In the genomic region with DNA sequence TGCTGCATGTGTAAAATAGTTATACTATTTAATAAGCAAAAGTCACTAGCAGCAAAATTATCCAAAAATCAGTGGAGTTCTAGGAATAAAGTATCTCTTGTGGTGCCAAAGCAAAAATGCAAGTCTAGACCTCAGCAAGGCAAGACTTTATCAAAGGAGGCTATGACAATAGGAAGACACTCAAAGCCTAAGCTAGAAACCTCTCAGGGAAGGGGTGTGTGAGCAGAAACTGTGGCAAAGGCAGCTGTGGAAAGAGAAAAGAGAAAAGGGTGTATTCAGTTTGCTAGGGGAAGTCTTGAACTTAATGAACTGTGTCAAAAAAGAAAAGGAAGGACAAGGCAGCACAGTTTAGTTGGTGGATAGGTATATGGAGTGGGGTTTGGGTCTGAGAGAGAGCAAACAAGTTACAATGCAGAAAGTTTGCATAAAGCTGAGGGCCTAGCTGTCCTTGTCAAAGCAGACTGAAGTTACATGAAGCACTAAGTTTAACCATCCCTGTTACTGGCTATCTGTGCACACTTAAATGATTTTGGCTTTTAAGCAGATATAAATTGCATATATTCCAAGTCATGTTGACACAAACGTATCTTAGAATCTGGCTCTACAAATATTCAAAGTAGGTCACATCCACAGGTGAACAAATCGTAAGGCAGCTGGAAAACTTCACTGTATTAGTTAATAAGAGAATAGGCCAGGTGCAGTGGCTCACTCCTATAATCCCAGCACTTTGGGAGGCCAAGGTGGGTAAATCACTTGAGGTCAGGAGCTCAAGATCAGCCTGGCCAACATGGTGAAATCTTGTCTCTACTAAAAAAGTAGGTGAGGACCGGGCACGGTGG, we compare ENCODE assay signal across 18 cellular contexts. TPM values are rescaled to one million over a fixed set of nuclear protein-coding genes. Genes with fewer than 3 reads are reported as not detected.
DNase-seq lines count a peak whose midpoint lies in the region; ATAC-seq, FAIRE-seq and TF ChIP-seq lines count a peak whose summit lies in the region.
"Had no signal": no experiment of that assay in that cellular context is flagged by ENCODE, and none has a peak within 500 bp of the region (broad histone marks: within the 10 kb centered on the region; RNA-seq: fewer than 3 reads in every experiment).

No MANE protein-coding gene starts in this region.

- H3K27ac Mint-ChIP-seq in Caco-2 (ENCODE audit: unreplicated experiment), result peak overlapping the region; percentile 1
- peak overlapping the region; percentile 33 for H3K27ac Mint-ChIP-seq in nephron progenitor cell
- H3K27ac Mint-ChIP-seq: activated naive CD8-positive, alpha-beta T cell; H9 had no signal

- H3K4me1 ChIP-seq in Caco-2 (peaks cover 12% of the 10 kb centered on the region), OCI-LY7 (ENCODE audit: insufficient read depth, low read length, poor library complexity, severe bottlenecking) (peaks cover 13% of the 10 kb centered on the region), small intestine (ENCODE audit: control insufficient read depth in 2 of 2, insufficient read depth in 1 of 2, low read depth in 1 of 2, low read length in 1 of 2) (no peaks in the 10 kb centered on the region)
- H3K4me1 ChIP-seq: tibial nerve had no signal

- H3K9me2 ChIP-seq in OCI-LY7 (ENCODE audit: insufficient read depth, low read length), result no peaks in the 10 kb centered on the region

- POLR2A ChIA-PET in Caco-2 (lab: Charles Lee) (no interaction called here), OCI-LY7 (lab: Charles Lee) (interaction anchor here (0.6 to 1.9 kb wide), 5 partner anchors 13 to 106 kb away, joined by 3 to 11 read pairs (median 3); no protein-coding TSS in a partner anchor)

- H3K4me3 ChIP-seq in Caco-2 (ENCODE audit: low read depth, low read length), result no peak overlapping the region
- no peak overlapping the region for H3K4me3 ChIP-seq in OCI-LY7 (ENCODE audit: low read depth, low read length, poor library complexity, severe bottlenecking)
- H3K4me3 ChIP-seq in small intestine (ENCODE audit: low read depth in 1 of 2, low read length in 2 of 2), result no peak overlapping the region
- H3K4me3 ChIP-seq: tibial nerve had no signal

- CTCF ChIA-PET in Caco-2 (lab: Charles Lee) (interaction anchor here (0.7 kb wide), 1 partner anchor 18 kb away, joined by 5 read pairs; no protein-coding TSS in a partner anchor), OCI-LY7 (lab: Charles Lee; ENCODE audit: unreplicated experiment) (interaction anchor here (1.2 kb wide), 1 partner anchor 14 kb away, joined by 4 read pairs; no protein-coding TSS in a partner anchor)

- peak overlapping the region; percentile 29 for H3K27ac ChIP-seq in OCI-LY7 (ENCODE audit: low read depth, low read length, poor library complexity, severe bottlenecking)
- H3K27ac ChIP-seq in small intestine (ENCODE audit: low read depth in 1 of 2, low read length in 1 of 2), result no peak overlapping the region
- H3K27ac ChIP-seq: HL-60, tibial nerve had no signal

- BruUV-seq in Caco-2 (replicated peaks; lab: Mats Ljungman, UMichigan), result no TSS peak
- no TSS peak for BruUV-seq in OCI-LY7 (replicated peaks; lab: Mats Ljungman, UMichigan)

- H3K9me3 ChIP-seq in Caco-2 (peaks cover 17% of the 10 kb centered on the region), OCI-LY7 (ENCODE audit: low read length) (no peaks in the 10 kb centered on the region), small intestine (ENCODE audit: control insufficient read depth, low read depth) (no peaks in the 10 kb centered on the region)

- peak; percentile 42 for ATAC-seq in GM19463 (IDR thresholded peaks at IDR 0.05; ENCODE audit: unreplicated experiment)
- no peak for ATAC-seq in GM18873 (IDR thresholded peaks at IDR 0.05; ENCODE audit: low FRiP score, unreplicated experiment)

- H3K36me3 Mint-ChIP-seq in Caco-2 (ENCODE audit: insufficient read depth, unreplicated experiment), result peaks cover 6% of the 10 kb centered on the region
- no peaks in the 10 kb centered on the region for H3K36me3 Mint-ChIP-seq in nephron progenitor cell (ENCODE audit: low read depth)
- H3K36me3 Mint-ChIP-seq: activated naive CD8-positive, alpha-beta T cell had no signal

- H3K36me3 ChIP-seq in Caco-2 (ENCODE audit: control insufficient read depth, insufficient read depth, low read length), result no peaks in the 10 kb centered on the region
- no peaks in the 10 kb centered on the region for H3K36me3 ChIP-seq in OCI-LY7 (ENCODE audit: insufficient read depth, low read length)
- no peaks in the 10 kb centered on the region for H3K36me3 ChIP-seq in small intestine (ENCODE audit: control insufficient read depth in 2 of 2, insufficient read depth in 2 of 2, low read length in 2 of 2)
- H3K36me3 ChIP-seq: tibial nerve had no signal

- DNase-seq in Caco-2 (no peak), OCI-LY7 (ENCODE audit: low spot score) (peak; percentile 39), nephron progenitor cell (no peak), small intestine (no peak), EL (no peak), NCI-H2081 (lab: John Stamatoyannopoulos, UW) (no peak)
- DNase-seq: activated CD8-positive, alpha-beta memory T cell treated with anti-CD3 and anti-CD28 coated beads, Interleukin-2, amount 50 U/mL, for 4 hours; foreskin melanocyte; H9; mesendoderm; NCI-H187 treated with DMSO at 0.1 percent for 48 hours; SHP77 treated with DMSO at 0.1 percent for 48 hours had no signal

- H3K9me3 Mint-ChIP-seq in Caco-2 (ENCODE audit: unreplicated experiment) (peaks cover 17% of the 10 kb centered on the region), nephron progenitor cell (peaks cover 15% of the 10 kb centered on the region)

- H3K4me1 Mint-ChIP-seq in Caco-2 (ENCODE audit: low read depth, unreplicated experiment), result peaks cover 14% of the 10 kb centered on the region
- H3K4me1 Mint-ChIP-seq in nephron progenitor cell, result peaks cover 7% of the 10 kb centered on the region

- no peak for FAIRE-seq in small intestine (lab: Jason Lieb, UNC)
- FAIRE-seq: bronchial epithelial cell had no signal

- no peaks in the 10 kb centered on the region for H4K20me1 ChIP-seq in OCI-LY7 (ENCODE audit: insufficient read depth, low read length)

- H3K4me3 Mint-ChIP-seq in Caco-2 (ENCODE audit: unreplicated experiment), result no peak overlapping the region
- H3K4me3 Mint-ChIP-seq in nephron progenitor cell, result no peak overlapping the region
- H3K4me3 Mint-ChIP-seq: activated naive CD8-positive, alpha-beta T cell; H9 had no signal

- H3K27me3 Mint-ChIP-seq in Caco-2 (ENCODE audit: insufficient read depth, unreplicated experiment) (no peaks in the 10 kb centered on the region), nephron progenitor cell (ENCODE audit: low read depth, poor library complexity) (no peaks in the 10 kb centered on the region)
- H3K27me3 Mint-ChIP-seq: activated naive CD8-positive, alpha-beta T cell had no signal

- H2AFZ ChIP-seq in OCI-LY7 (ENCODE audit: low read length), result peak overlapping the region; percentile 76

- H3K27me3 ChIP-seq in Caco-2 (replicated peaks; ENCODE audit: control insufficient read depth, insufficient read depth, low read length) (no peaks in the 10 kb centered on the region), small intestine (ENCODE audit: control insufficient read depth in 2 of 2, insufficient read depth in 2 of 2, low read length in 2 of 2) (no peaks in the 10 kb centered on the region)
- H3K27me3 ChIP-seq: tibial nerve had no signal

- H3K4me2 ChIP-seq in OCI-LY7 (ENCODE audit: low read length), result peak overlapping the region; percentile 8; the same call in 1 of the 2 replicates

- TF ChIP-seq CTCF in Caco-2 (IDR thresholded peaks at IDR 0.05; ENCODE audit: insufficient read depth in 1 of 2, low read depth in 1 of 2, low read length in 1 of 2, severe bottlenecking in 1 of 2, unreplicated experiment in 1 of 2) (no peak), OCI-LY7 (conservative IDR thresholded peaks at IDR 0.05; ENCODE audit: low read length) (no peak), nephron progenitor cell (IDR thresholded peaks at IDR 0.05) (no peak)

- no peaks in the 10 kb centered on the region for H3K79me2 ChIP-seq in OCI-LY7 (ENCODE audit: insufficient read depth, low read depth, low read length)

- intact Hi-C loops in Caco-2 (cut with micrococcal nuclease; ENCODE audit: unreplicated experiment), result no loop called here
- intact Hi-C loops in OCI-LY7 (cut with micrococcal nuclease; ENCODE audit: unreplicated experiment), result loop anchor here (1.0 kb wide), 1 partner anchor 8 kb away; no protein-coding TSS in a partner anchor

- WGBS in small intestine, 3 donors, result 67 to 87% (median 80%) methylated on average over 4 of the region's 4 CpGs

RNA-seq across cellular contexts. Expression of gene AMN1, which starts 31.0 kb away (rescaled TPM):
- total RNA-seq in Caco-2 (2022) (6.2 and 8.8 TPM in 2 replicates), OCI-LY7 (2022) (12.6 and 15.2 TPM in 2 replicates)
- total RNA-seq in OCI-LY7 (2014; rRNA removed; shearing (Covaris generic)), result 14.1 and 20.1 TPM in 2 replicates
- polyA plus RNA-seq in small intestine, result 1 to 10 TPM; 1.3 to 8.4 (median 3.2) TPM
